ENCODE assay signal across 22 cellular contexts in the genomic region with DNA sequence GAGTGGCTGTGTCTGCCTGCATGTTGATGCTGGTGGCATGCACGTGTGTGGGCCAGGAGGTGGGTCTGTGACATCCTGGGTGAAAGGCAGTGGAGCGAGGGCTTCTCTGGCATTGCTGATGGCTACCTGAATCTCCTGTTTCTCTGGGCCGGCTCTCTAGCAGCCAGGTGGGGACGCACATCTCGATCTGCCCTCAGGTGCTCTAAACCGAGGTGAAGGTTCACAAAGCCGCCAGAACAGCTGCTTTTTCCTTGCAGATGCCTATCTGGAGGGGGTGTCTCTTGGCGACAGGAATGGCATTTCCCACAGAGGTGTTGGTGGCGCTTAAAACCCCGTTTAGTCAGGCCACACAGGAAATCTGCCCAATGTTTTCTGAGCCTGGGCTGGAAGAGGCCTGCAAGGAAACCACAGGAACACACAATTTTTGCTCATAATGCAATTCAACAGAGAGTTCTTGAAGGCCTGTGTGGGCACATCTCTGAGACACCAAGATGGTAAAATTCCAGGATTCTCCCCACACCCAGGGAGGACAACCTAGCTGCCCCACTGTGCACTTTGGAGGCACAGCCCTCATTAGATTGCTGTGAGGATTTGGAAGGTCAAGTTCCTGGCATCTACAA. TPM values are rescaled to one million over a fixed set of nuclear protein-coding genes. Genes with fewer than 3 reads are reported as not detected.
"Had no signal": no experiment of that assay in that cellular context is flagged by ENCODE, and none has a peak within 500 bp of the region (broad histone marks: within the 10 kb centered on the region; RNA-seq: fewer than 3 reads in every experiment).

No MANE protein-coding gene starts in this region.

- FAIRE-seq: endometrium, frontal cortex, small intestine had no signal

- H3K27ac Mint-ChIP-seq: activated B cell treated with CpG ODN at 0.5 μM for 24 hours; activated CD8-positive, alpha-beta T cell treated with anti-CD3 and anti-CD28 coated beads, Interleukin-2, amount 10 ng/mL, durations not matched to agents 7 days and 5 days; activated naive CD4-positive, alpha-beta T cell treated with anti-CD3 and anti-CD28 coated beads, Interleukin-2, amount 10 ng/mL, durations not matched to agents 7 days and 5 days; memory B cell; stimulated activated memory B cell treated with anti-CD40 and anti-IgM and Interleukin-4, amounts not matched to agents 10 μg/mL and 1 μg/mL and 100 μg/mL, for 72 hours; T-cell had no signal

- H3K9me3 ChIP-seq: ascending aorta, right lobe of liver, vagina had no signal

- H3K36me3 Mint-ChIP-seq: activated naive CD4-positive, alpha-beta T cell treated with anti-CD3 and anti-CD28 coated beads, Interleukin-2, amount 10 ng/mL, durations not matched to agents 7 days and 5 days; memory B cell; naive thymus-derived CD4-positive, alpha-beta T cell; stimulated activated memory B cell treated with anti-CD40 and anti-IgM and Interleukin-4, amounts not matched to agents 10 μg/mL and 1 μg/mL and 100 μg/mL, for 72 hours; T-cell had no signal

- H3K27ac ChIP-seq: ascending aorta, coronary artery, parathyroid adenoma, right lobe of liver, vagina had no signal

- DNase-seq: activated B cell treated with CpG ODN at 0.5 μM for 24 hours; activated CD4-positive, alpha-beta T cell treated with anti-CD3 and anti-CD28 coated beads for 4 hours; activated CD8-positive, alpha-beta memory T cell treated with anti-CD3 and anti-CD28 coated beads, Interleukin-2, amount 50 U/mL, for 4 hours; activated CD8-positive, alpha-beta T cell treated with anti-CD3 and anti-CD28 coated beads, Interleukin-2, amount 10 ng/mL, durations not matched to agents 7 days and 5 days; activated naive CD4-positive, alpha-beta T cell treated with anti-CD3 and anti-CD28 coated beads, Interleukin-2, amount 10 ng/mL, durations not matched to agents 7 days and 5 days; activated T-cell treated with anti-CD3 and anti-CD28 coated beads, Interleukin-2, amount 50 U/mL, for 4 hours; erythroblast; hypothalamus; left ventricle myocardium superior; naive thymus-derived CD4-positive, alpha-beta T cell; right lobe of liver; small intestine; stimulated activated CD4-positive, alpha-beta T cell treated with anti-CD3 and anti-CD28 coated beads, Interleukin-4, amount 100 ng/mL, for 4 hours; T-cell had no signal

- H3K4me3 ChIP-seq: ascending aorta, coronary artery, right lobe of liver, vagina had no signal

- H3K9me3 Mint-ChIP-seq: activated B cell treated with CpG ODN at 0.5 μM for 24 hours; activated naive CD4-positive, alpha-beta T cell treated with anti-CD3 and anti-CD28 coated beads, Interleukin-2, amount 10 ng/mL, durations not matched to agents 7 days and 5 days; activated T-cell treated with anti-CD3 and anti-CD28 coated beads, Interleukin-2, amount 50 U/mL, for 4 hours; memory B cell; naive thymus-derived CD4-positive, alpha-beta T cell; stimulated activated memory B cell treated with anti-CD40 and anti-IgM and Interleukin-4, amounts not matched to agents 10 μg/mL and 1 μg/mL and 100 μg/mL, for 72 hours; T-cell had no signal

- H2AFZ ChIP-seq: parathyroid adenoma had no signal

- H3K4me3 Mint-ChIP-seq: activated B cell treated with CpG ODN at 0.5 μM for 24 hours; activated CD8-positive, alpha-beta T cell treated with anti-CD3 and anti-CD28 coated beads, Interleukin-2, amount 10 ng/mL, durations not matched to agents 7 days and 5 days; activated naive CD4-positive, alpha-beta T cell treated with anti-CD3 and anti-CD28 coated beads, Interleukin-2, amount 10 ng/mL, durations not matched to agents 7 days and 5 days; activated T-cell treated with anti-CD3 and anti-CD28 coated beads, Interleukin-2, amount 50 U/mL, for 4 hours; memory B cell; naive thymus-derived CD4-positive, alpha-beta T cell; stimulated activated memory B cell treated with anti-CD40 and anti-IgM and Interleukin-4, amounts not matched to agents 10 μg/mL and 1 μg/mL and 100 μg/mL, for 72 hours; T-cell had no signal

- H3K4me1 ChIP-seq: ascending aorta, right lobe of liver had no signal

- ATAC-seq: activated CD8-positive, alpha-beta T cell treated with anti-CD3 and anti-CD28 coated beads, Interleukin-2, amount 10 ng/mL, durations not matched to agents 7 days and 5 days; activated T-cell treated with anti-CD3 and anti-CD28 coated beads, Interleukin-2, amount 50 U/mL, for 4 hours; left ventricle myocardium superior; naive thymus-derived CD4-positive, alpha-beta T cell; right lobe of liver; stimulated activated memory B cell treated with anti-CD40 and anti-IgM and Interleukin-4, amounts not matched to agents 10 μg/mL and 1 μg/mL and 100 μg/mL, for 72 hours; T-cell had no signal

- H3K36me3 ChIP-seq: ascending aorta, right lobe of liver, vagina had no signal

- H3K9ac ChIP-seq: parathyroid adenoma had no signal

- H3K4me1 Mint-ChIP-seq: activated B cell treated with CpG ODN at 0.5 μM for 24 hours had no signal

- H3K27me3 ChIP-seq: ascending aorta, right lobe of liver, vagina had no signal

RNA-seq across cellular contexts. Expression of gene TMEM158, which starts 11.9 kb away (rescaled TPM):
- total RNA-seq: ascending aorta had no signal
- polyA plus RNA-seq: naive thymus-derived CD4-positive, alpha-beta T cell had no signal
